Comparison of ENCODE assay signal across 15 cellular contexts in genomic region chr3:14761121-14761672, GRCh38. TPM values are rescaled to one million over a fixed set of nuclear protein-coding genes. Genes with fewer than 3 reads are reported as not detected.
DNase-seq lines count a peak whose midpoint lies in the region; ATAC-seq and TF ChIP-seq lines count a peak whose summit lies in the region.
"Had no signal": no experiment of that assay in that cellular context is flagged by ENCODE, and none has a peak within 500 bp of the region (broad histone marks: within the 10 kb centered on the region; RNA-seq: fewer than 3 reads in every experiment).

No MANE protein-coding gene starts in this region.

- H3K36me3 ChIP-seq in naive thymus-derived CD4-positive, alpha-beta T cell (ENCODE audit: control insufficient read depth in 2 of 3, insufficient read depth in 3 of 3, low read length in 3 of 3): no peaks in the 10 kb centered on the region

- peaks cover 4% of the 10 kb centered on the region for H3K4me1 Mint-ChIP-seq in activated naive CD8-positive, alpha-beta T cell treated with anti-CD3 and anti-CD28 coated beads, Interleukin-2, amount 10 ng/mL, durations not matched to agents 7 days and 5 days
- peaks cover 0 to 4% (median 4%) of the 10 kb centered on the region in 7 donors for H3K4me1 Mint-ChIP-seq in naive thymus-derived CD4-positive, alpha-beta T cell

- H3K4me3 ChIP-seq in naive thymus-derived CD4-positive, alpha-beta T cell (ENCODE audit: low read length): no peak overlapping the region

- no peaks in the 10 kb centered on the region for H3K27me3 ChIP-seq in naive thymus-derived CD4-positive, alpha-beta T cell (ENCODE audit: control insufficient read depth in 2 of 2, insufficient read depth in 2 of 2, low read length in 2 of 2)

- H3K27ac Mint-ChIP-seq in activated naive CD8-positive, alpha-beta T cell treated with anti-CD3 and anti-CD28 coated beads, Interleukin-2, amount 10 ng/mL, durations not matched to agents 7 days and 5 days: peak overlapping the region; percentile 83
- peak overlapping the region in 1 of 9 donors; percentile 0 for H3K27ac Mint-ChIP-seq in naive thymus-derived CD4-positive, alpha-beta T cell
- H3K27ac Mint-ChIP-seq: natural killer cell had no signal

- peaks cover 2% of the 10 kb centered on the region for H3K9me3 Mint-ChIP-seq in activated naive CD8-positive, alpha-beta T cell treated with anti-CD3 and anti-CD28 coated beads, Interleukin-2, amount 10 ng/mL, durations not matched to agents 7 days and 5 days
- peaks cover 0 to 2% (median 0%) of the 10 kb centered on the region in 11 donors for H3K9me3 Mint-ChIP-seq in naive thymus-derived CD4-positive, alpha-beta T cell
- H3K9me3 Mint-ChIP-seq: natural killer cell had no signal

- intact Hi-C loops in naive thymus-derived CD4-positive, alpha-beta T cell (cut with micrococcal nuclease): loop anchor here in 1 of 2 donors (10.0 kb wide), 1 partner anchor 1036 kb away; no protein-coding TSS in a partner anchor

- peaks cover 3% of the 10 kb centered on the region for H3K36me3 Mint-ChIP-seq in activated naive CD8-positive, alpha-beta T cell treated with anti-CD3 and anti-CD28 coated beads, Interleukin-2, amount 10 ng/mL, durations not matched to agents 7 days and 5 days
- H3K36me3 Mint-ChIP-seq in naive thymus-derived CD4-positive, alpha-beta T cell: peaks cover 0 to 6% (median 0%) of the 10 kb centered on the region in 5 donors
- H3K36me3 Mint-ChIP-seq: natural killer cell had no signal

- no peak for ATAC-seq in activated naive CD8-positive, alpha-beta T cell treated with anti-CD3 and anti-CD28 coated beads, Interleukin-2, amount 10 ng/mL, durations not matched to agents 7 days and 5 days (ENCODE audit: low read depth)
- ATAC-seq in naive thymus-derived CD4-positive, alpha-beta T cell: peak; percentile 17
- no peak for ATAC-seq in GM21390 (IDR thresholded peaks at IDR 0.05; ENCODE audit: unreplicated experiment)
- no peak for ATAC-seq in HG02763 (IDR thresholded peaks at IDR 0.05; ENCODE audit: unreplicated experiment)
- ATAC-seq: natural killer cell had no signal

- peak overlapping the region; percentile 60 for H3K4me3 Mint-ChIP-seq in activated naive CD8-positive, alpha-beta T cell treated with anti-CD3 and anti-CD28 coated beads, Interleukin-2, amount 10 ng/mL, durations not matched to agents 7 days and 5 days
- peak overlapping the region in 6 of 10 donors; percentile 5 to 67 (median 30) for H3K4me3 Mint-ChIP-seq in naive thymus-derived CD4-positive, alpha-beta T cell
- H3K4me3 Mint-ChIP-seq: natural killer cell had no signal

- CTCF ChIA-PET in HEK293T (lab: Yijun Ruan, JAX): no interaction called here
- CTCF ChIA-PET in naive thymus-derived CD4-positive, alpha-beta T cell (lab: Charles Lee): interaction anchor here (0.7 kb wide), 1 partner anchor 114 kb away, joined by 3 read pairs; no protein-coding TSS in a partner anchor

- peaks cover 10% of the 10 kb centered on the region for H3K27me3 Mint-ChIP-seq in activated naive CD8-positive, alpha-beta T cell treated with anti-CD3 and anti-CD28 coated beads, Interleukin-2, amount 10 ng/mL, durations not matched to agents 7 days and 5 days
- peaks cover 0 to 7% (median 0%) of the 10 kb centered on the region in 5 donors for H3K27me3 Mint-ChIP-seq in naive thymus-derived CD4-positive, alpha-beta T cell

- DNase-seq in GF-D8 (lab: John Stamatoyannopoulos, UW) (peak; percentile 48), HEK293T (ENCODE audit: extremely low spot score) (peak; percentile 8), amniotic stem cell (lab: John Stamatoyannopoulos, UW) (no peak)
- no peak for DNase-seq in activated naive CD8-positive, alpha-beta T cell treated with anti-CD3 and anti-CD28 coated beads, Interleukin-2, amount 10 ng/mL, durations not matched to agents 7 days and 5 days
- DNase-seq in naive thymus-derived CD4-positive, alpha-beta T cell: no peak
- DNase-seq: activated CD4-positive, alpha-beta T cell treated with anti-CD3 and anti-CD28 coated beads for 48 hours; natural killer cell; NCI-H1694; NCI-H446 treated with DMSO at 0.1 percent for 48 hours; retina; SW 1271; trophoblast cell had no signal

- H3K9me3 ChIP-seq in naive thymus-derived CD4-positive, alpha-beta T cell (ENCODE audit: control insufficient read depth in 2 of 3, low read length in 3 of 3): no peaks in the 10 kb centered on the region

- no peaks in the 10 kb centered on the region for H3K4me1 ChIP-seq in naive thymus-derived CD4-positive, alpha-beta T cell (ENCODE audit: control insufficient read depth in 2 of 2, insufficient read depth in 2 of 2, low read length in 2 of 2)

- POLR2A ChIA-PET in HEK293T (lab: Yijun Ruan, JAX): no interaction called here
- POLR2A ChIA-PET in activated naive CD8-positive, alpha-beta T cell treated with anti-CD3 and anti-CD28 coated beads, Interleukin-2, amount 10 ng/mL, durations not matched to agents 7 days and 5 days (lab: Charles Lee): no interaction called here
- POLR2A ChIA-PET in naive thymus-derived CD4-positive, alpha-beta T cell (lab: Charles Lee): no interaction called here

- H3K27ac ChIP-seq in naive thymus-derived CD4-positive, alpha-beta T cell (ENCODE audit: low read depth, low read length): no peak overlapping the region
- H3K27ac ChIP-seq: KMS-11 had no signal

TF ChIP-seq in HEK293T, 16 proteins besides CTCF, POLR2A, EP300 and RAD21:
- TF ChIP-seq PKNOX1 (IDR thresholded peaks at IDR 0.05) (no peak), FOXA1 (IDR thresholded peaks at IDR 0.05) (no peak), HDGF (IDR thresholded peaks at IDR 0.05; ENCODE audit: borderline replicate concordance) (no peak)
TF ChIP-seq in HEK293T: peak in this region for 0.

RNA-seq across cellular contexts. Expression of gene FGD5, which starts 57.6 kb away (rescaled TPM):
- under 1 TPM in 1 of 2 experiments, not detected in 1; 0.17 TPM for total RNA-seq in activated naive CD8-positive, alpha-beta T cell treated with anti-CD3 and anti-CD28 coated beads, Interleukin-2, amount 10 ng/mL, durations not matched to agents 7 days and 5 days
- under 1 TPM in 1 of 5 experiments, not detected in 4; 0.37 TPM for total RNA-seq in naive thymus-derived CD4-positive, alpha-beta T cell
- polyA plus RNA-seq in naive thymus-derived CD4-positive, alpha-beta T cell: not detected
- total RNA-seq: natural killer cell had no signal

Comparison
In these comparisons a context has a peak if more than half of its experiments do, and no peak if none do; other contexts are left out.
1. DNase-seq: peak in GF-D8 (single experiment) and HEK293T (single experiment); none in activated naive CD8-positive, alpha-beta T cell treated with anti-CD3 and anti-CD28 coated beads, Interleukin-2, amount 10 ng/mL, durations not matched to agents 7 days and 5 days (single experiment), naive thymus-derived CD4-positive, alpha-beta T cell (0 of 9) and amniotic stem cell (single experiment).